7 cellular contexts compared by ENCODE assay signal in the genomic region with DNA sequence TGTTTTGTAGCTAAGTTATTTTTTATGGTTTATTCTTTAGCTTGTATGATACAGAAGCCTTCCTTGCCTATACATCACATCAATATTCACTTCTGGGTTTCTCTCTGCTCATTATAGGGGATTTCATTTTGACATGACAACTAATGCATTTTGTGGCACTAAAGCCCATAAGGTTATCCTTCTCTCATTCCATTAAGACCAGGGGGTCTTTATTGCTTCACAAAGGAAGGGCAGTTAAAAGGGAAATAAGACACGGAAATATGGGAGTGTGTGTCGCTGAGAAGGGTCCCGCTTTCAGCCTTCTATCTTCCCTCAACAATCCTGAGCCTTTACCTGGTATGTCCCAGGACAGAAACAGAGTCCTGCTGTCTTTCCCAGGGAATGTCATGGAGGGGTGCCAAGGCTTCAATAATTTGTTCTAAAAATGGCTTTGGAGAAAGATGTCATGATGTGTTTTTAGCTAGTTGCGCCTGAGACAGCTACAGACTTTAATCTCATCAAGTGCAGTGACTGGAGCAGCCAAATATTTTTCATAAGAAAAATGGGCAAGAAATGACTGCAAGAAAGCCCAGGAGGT.
"Had no signal": no experiment of that assay in that cellular context is flagged by ENCODE, and none has a peak within 500 bp of the region (broad histone marks: within the 10 kb centered on the region; RNA-seq: fewer than 3 reads in every experiment).

No MANE protein-coding gene starts in this region.

- H2AFZ ChIP-seq: GM23248 had no signal

- H3K27ac ChIP-seq: GM23248 had no signal

- H3K27me3 Mint-ChIP-seq: IgD-negative memory B cell had no signal

- H3K36me3 Mint-ChIP-seq: IgD-negative memory B cell had no signal

- H3K36me3 ChIP-seq: HAP-1 had no signal

- H3K4me3 Mint-ChIP-seq: IgD-negative memory B cell had no signal

- DNase-seq: GM23248, GOT3, H7, KBM-7 had no signal

- H3K9me3 Mint-ChIP-seq: IgD-negative memory B cell had no signal

- H3K4me1 ChIP-seq: HAP-1 had no signal

- H3K4me3 ChIP-seq: GM23248, HAP-1 had no signal

- H3K4me1 Mint-ChIP-seq: IgD-negative memory B cell had no signal

- ATAC-seq: HCT116 had no signal

- H3K9ac ChIP-seq: GM23248 had no signal

- H3K9me3 ChIP-seq: HAP-1 had no signal
